8 cellular contexts compared by ENCODE assay signal in genomic region chr2:219073413-219074129, GRCh38. TPM values are rescaled to one million over a fixed set of nuclear protein-coding genes. Genes with fewer than 3 reads are reported as not detected.
DNase-seq lines count a peak whose midpoint lies in the region; ATAC-seq and TF ChIP-seq lines count a peak whose summit lies in the region.

No MANE protein-coding gene starts in this region.

- no peak overlapping the region for H3K27ac ChIP-seq in SJCRH30

- no peak overlapping the region for H3K4me3 ChIP-seq in SJCRH30
- no peak overlapping the region for H3K4me3 ChIP-seq in fibroblast of the aortic adventitia (ENCODE audit: low read depth, low read length)

- no peaks in the 10 kb centered on the region for H3K27me3 Mint-ChIP-seq in activated CD4-positive, alpha-beta T cell treated with anti-CD3 and anti-CD28 coated beads, Interleukin-2, amount 10 ng/mL, durations not matched to agents 24 days and 14 days
- no peaks in the 10 kb centered on the region for H3K27me3 Mint-ChIP-seq in activated naive CD4-positive, alpha-beta T cell treated with anti-CD3 and anti-CD28 coated beads, Interleukin-2, amount 10 ng/mL, durations not matched to agents 7 days and 5 days

- no peak overlapping the region for H3K4me3 Mint-ChIP-seq in activated CD4-positive, alpha-beta T cell treated with anti-CD3 and anti-CD28 coated beads, Interleukin-2, amount 10 ng/mL, durations not matched to agents 24 days and 14 days
- H3K4me3 Mint-ChIP-seq in activated naive CD4-positive, alpha-beta T cell treated with anti-CD3 and anti-CD28 coated beads, Interleukin-2, amount 10 ng/mL, durations not matched to agents 7 days and 5 days: no peak overlapping the region

- intact Hi-C loops in activated CD4-positive, alpha-beta T cell treated with anti-CD3 and anti-CD28 coated beads, Interleukin-2, amount 10 ng/mL, durations not matched to agents 24 days and 14 days (cut with micrococcal nuclease): loop anchor here (1.0 kb wide), 1 partner anchor 46 kb away; no protein-coding TSS in a partner anchor

- no peaks in the 10 kb centered on the region for H3K36me3 ChIP-seq in SJCRH30

- no peaks in the 10 kb centered on the region for H3K27me3 ChIP-seq in SJCRH30

- H3K27ac Mint-ChIP-seq in activated CD4-positive, alpha-beta T cell treated with anti-CD3 and anti-CD28 coated beads, Interleukin-2, amount 10 ng/mL, durations not matched to agents 24 days and 14 days: no peak overlapping the region
- H3K27ac Mint-ChIP-seq in activated naive CD4-positive, alpha-beta T cell treated with anti-CD3 and anti-CD28 coated beads, Interleukin-2, amount 10 ng/mL, durations not matched to agents 7 days and 5 days: no peak overlapping the region

- TF ChIP-seq CTCF in LNCAP (IDR thresholded peaks at IDR 0.05) (peak; percentile 64), fibroblast of the aortic adventitia (IDR thresholded peaks at IDR 0.05; ENCODE audit: insufficient read depth, low read length) (peak; percentile 64)

- H3K4me1 Mint-ChIP-seq in activated CD4-positive, alpha-beta T cell treated with anti-CD3 and anti-CD28 coated beads, Interleukin-2, amount 10 ng/mL, durations not matched to agents 24 days and 14 days: no peaks in the 10 kb centered on the region
- no peaks in the 10 kb centered on the region for H3K4me1 Mint-ChIP-seq in activated naive CD4-positive, alpha-beta T cell treated with anti-CD3 and anti-CD28 coated beads, Interleukin-2, amount 10 ng/mL, durations not matched to agents 7 days and 5 days

- no peaks in the 10 kb centered on the region for H3K9me3 ChIP-seq in SJCRH30 (replicated peaks)

- H3K4me1 ChIP-seq in SJCRH30: no peaks in the 10 kb centered on the region

- peaks cover 5% of the 10 kb centered on the region for H3K36me3 Mint-ChIP-seq in activated CD4-positive, alpha-beta T cell treated with anti-CD3 and anti-CD28 coated beads, Interleukin-2, amount 10 ng/mL, durations not matched to agents 24 days and 14 days (ENCODE audit: low read depth)
- peaks cover 17% of the 10 kb centered on the region for H3K36me3 Mint-ChIP-seq in activated naive CD4-positive, alpha-beta T cell treated with anti-CD3 and anti-CD28 coated beads, Interleukin-2, amount 10 ng/mL, durations not matched to agents 7 days and 5 days

- peak; percentile 64 for DNase-seq in activated CD4-positive, alpha-beta T cell treated with anti-CD3 and anti-CD28 coated beads, Interleukin-2, amount 10 ng/mL, durations not matched to agents 24 days and 14 days
- DNase-seq in activated CD4-positive, alpha-beta T cell treated with anti-CD3 and anti-CD28 coated beads, Interleukin-2, amount 50 U/mL, for 4 hours: no peak
- DNase-seq in SJCRH30: peak; percentile 72 to 86
- DNase-seq in fibroblast of the aortic adventitia (ENCODE audit: low read depth): peak; percentile 69
- peak; percentile 77 for DNase-seq in renal cortical epithelial cell (ENCODE audit: low read depth)
- DNase-seq in activated naive CD4-positive, alpha-beta T cell treated with anti-CD3 and anti-CD28 coated beads, Interleukin-2, amount 10 ng/mL, durations not matched to agents 7 days and 5 days: no peak

- H3K9me3 Mint-ChIP-seq in activated CD4-positive, alpha-beta T cell treated with anti-CD3 and anti-CD28 coated beads, Interleukin-2, amount 10 ng/mL, durations not matched to agents 24 days and 14 days: no peaks in the 10 kb centered on the region
- no peaks in the 10 kb centered on the region for H3K9me3 Mint-ChIP-seq in activated naive CD4-positive, alpha-beta T cell treated with anti-CD3 and anti-CD28 coated beads, Interleukin-2, amount 10 ng/mL, durations not matched to agents 7 days and 5 days

- CTCF ChIA-PET in activated naive CD4-positive, alpha-beta T cell treated with anti-CD3 and anti-CD28 coated beads, Interleukin-2, amount 10 ng/mL, durations not matched to agents 7 days and 5 days (lab: Charles Lee): interaction anchor here (0.5 to 8.3 kb wide), 13 partner anchors 9 to 139 kb away, joined by 3 to 101 read pairs (median 5); no protein-coding TSS in a partner anchor

- ATAC-seq in GM21360 (IDR thresholded peaks at IDR 0.05; ENCODE audit: unreplicated experiment): no peak

RNA-seq across cellular contexts. Expression of gene IHH, which starts 12.8 kb away (rescaled TPM):
- not detected in 2 replicates for total RNA-seq in activated CD4-positive, alpha-beta T cell treated with anti-CD3 and anti-CD28 coated beads, Interleukin-2, amount 10 ng/mL, durations not matched to agents 24 days and 14 days
- total RNA-seq in SJCRH30 (2014; rRNA removed; shearing (Covaris generic)): 0.10 TPM in 1 of 2 replicates, not detected in the other
- 0.09 TPM in 1 of 2 replicates, not detected in the other for total RNA-seq in fibroblast of the aortic adventitia (ENCODE audit: low replicate concordance)
- total RNA-seq in renal cortical epithelial cell: 0.25 TPM in 1 of 2 replicates, not detected in the other

RNA-seq across cellular contexts. Expression of gene CFAP65, which starts 32.3 kb away (rescaled TPM):
- total RNA-seq in activated CD4-positive, alpha-beta T cell treated with anti-CD3 and anti-CD28 coated beads, Interleukin-2, amount 10 ng/mL, durations not matched to agents 24 days and 14 days: not detected in 2 replicates
- not detected in 2 replicates for total RNA-seq in SJCRH30 (2014; rRNA removed; shearing (Covaris generic))
- total RNA-seq in fibroblast of the aortic adventitia (ENCODE audit: low replicate concordance) (not detected in 2 replicates), renal cortical epithelial cell (0.65 TPM in 1 of 2 replicates, not detected in the other)

Comparison
In these comparisons a context has a peak if more than half of its experiments do, and no peak if none do; other contexts are left out.
1. DNase-seq: peak in activated CD4-positive, alpha-beta T cell treated with anti-CD3 and anti-CD28 coated beads, Interleukin-2, amount 10 ng/mL, durations not matched to agents 24 days and 14 days (single experiment), SJCRH30 (2 of 2), fibroblast of the aortic adventitia (single experiment) and renal cortical epithelial cell (single experiment); none in activated CD4-positive, alpha-beta T cell treated with anti-CD3 and anti-CD28 coated beads, Interleukin-2, amount 50 U/mL, for 4 hours (0 of 2) and activated naive CD4-positive, alpha-beta T cell treated with anti-CD3 and anti-CD28 coated beads, Interleukin-2, amount 10 ng/mL, durations not matched to agents 7 days and 5 days (single experiment).